In the genomic region with DNA sequence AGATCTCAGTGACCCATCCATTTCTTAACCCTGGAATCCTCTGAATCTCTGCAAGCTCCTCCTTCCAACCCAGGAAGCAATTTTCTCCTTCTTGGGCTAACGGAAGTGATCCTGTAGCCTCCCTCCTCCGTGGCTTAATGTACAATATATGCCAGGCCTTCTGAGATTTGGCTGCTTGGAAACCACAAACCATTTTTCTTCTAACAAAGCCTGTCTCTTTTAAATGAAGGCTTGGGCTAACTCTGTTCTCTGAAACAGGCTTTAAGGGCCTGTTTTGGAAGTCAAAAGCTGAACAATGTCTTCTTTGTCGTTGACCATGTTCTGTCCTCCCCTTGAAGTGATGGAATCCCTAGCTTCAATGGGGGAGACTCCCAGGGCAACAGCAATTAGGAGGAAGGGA, we compare ENCODE assay signal across 12 cellular contexts. TPM values are rescaled to one million over a fixed set of nuclear protein-coding genes. Genes with fewer than 3 reads are reported as not detected.
DNase-seq lines count a peak whose midpoint lies in the region; ATAC-seq and TF ChIP-seq lines count a peak whose summit lies in the region.
"Had no signal": no experiment of that assay in that cellular context is flagged by ENCODE, and none has a peak within 500 bp of the region (broad histone marks: within the 10 kb centered on the region; RNA-seq: fewer than 3 reads in every experiment).

No MANE protein-coding gene starts in this region.

- no peaks in the 10 kb centered on the region for H3K27me3 ChIP-seq in CD4-positive, alpha-beta memory T cell (ENCODE audit: insufficient read depth, low read length)
- H3K27me3 ChIP-seq in ectodermal cell (ENCODE audit: control insufficient read depth, insufficient read depth, low read length, poor library complexity, severe bottlenecking): no peaks in the 10 kb centered on the region
- H3K27me3 ChIP-seq: body of pancreas had no signal

- H3K4me3 ChIP-seq in CD4-positive, alpha-beta memory T cell (ENCODE audit: low read length in 2 of 2): no peak overlapping the region
- no peak overlapping the region for H3K4me3 ChIP-seq in ectodermal cell (ENCODE audit: insufficient read depth, low read depth, low read length)
- H3K4me3 ChIP-seq: body of pancreas, mucosa of descending colon had no signal

- peaks cover 80 to 99% (median 91%) of the 10 kb centered on the region in 4 donors for H3K4me1 Mint-ChIP-seq in CD4-positive, alpha-beta memory T cell
- H3K4me1 Mint-ChIP-seq in neural crest cell: peaks cover 92% of the 10 kb centered on the region

- WGBS in ectodermal cell, 2 experiments: 58 to 61% methylated on average over 3 of the region's 3 CpGs

- in situ Hi-C loops in SK-MEL-5 (cut with HindIII; ENCODE audit: low pct_unique_long_range_greater_than_20kb, low sequenced_read_pairs): no loop called here

- peak overlapping the region; percentile 23 for H3K27ac ChIP-seq in CD4-positive, alpha-beta memory T cell (ENCODE audit: low read depth, low read length)
- peak overlapping the region; percentile 74 for H3K27ac ChIP-seq in ectodermal cell (ENCODE audit: insufficient read depth, low read depth, low read length, poor library complexity, severe bottlenecking)
- H3K27ac ChIP-seq: body of pancreas had no signal

- TF ChIP-seq CTCF in neural crest cell (conservative IDR thresholded peaks at IDR 0.05) (no peak), GM10248 (IDR thresholded peaks at IDR 0.05; ENCODE audit: control extremely low read depth, extremely low read depth, low read depth, missing control alignments) (no peak)

- no peaks in the 10 kb centered on the region for H3K36me3 ChIP-seq in CD4-positive, alpha-beta memory T cell (ENCODE audit: insufficient read depth, low read length)
- no peaks in the 10 kb centered on the region for H3K36me3 ChIP-seq in ectodermal cell (ENCODE audit: control insufficient read depth, insufficient read depth, low read length)

- H3K36me3 Mint-ChIP-seq in CD4-positive, alpha-beta memory T cell: peaks cover 0 to 14% of the 10 kb centered on the region in 2 donors
- H3K36me3 Mint-ChIP-seq in neural crest cell (ENCODE audit: low read depth): no peaks in the 10 kb centered on the region

- peak overlapping the region in 7 of 8 donors; percentile 10 to 81 (median 66) for H3K4me3 Mint-ChIP-seq in CD4-positive, alpha-beta memory T cell
- H3K4me3 Mint-ChIP-seq in neural crest cell: peak overlapping the region; percentile 70

- peak overlapping the region; percentile 7 to 87 (median 74) for H3K27ac Mint-ChIP-seq in CD4-positive, alpha-beta memory T cell
- peak overlapping the region; percentile 97 for H3K27ac Mint-ChIP-seq in neural crest cell (ENCODE audit: unreplicated experiment)

- H3K9me3 Mint-ChIP-seq in CD4-positive, alpha-beta memory T cell: peaks cover 0 to 2% (median 0%) of the 10 kb centered on the region in 8 donors
- no peaks in the 10 kb centered on the region for H3K9me3 Mint-ChIP-seq in neural crest cell

- H3K27me3 Mint-ChIP-seq in CD4-positive, alpha-beta memory T cell: no peaks in the 10 kb centered on the region
- H3K27me3 Mint-ChIP-seq in neural crest cell (ENCODE audit: low read depth): no peaks in the 10 kb centered on the region

- intact Hi-C loops in CD4-positive, alpha-beta memory T cell (cut with micrococcal nuclease): loop anchor here (1.0 kb wide), 1 partner anchor 8 kb away; no protein-coding TSS in a partner anchor

- peaks cover 97% of the 10 kb centered on the region for H3K4me1 ChIP-seq in CD4-positive, alpha-beta memory T cell (ENCODE audit: insufficient read depth, low read length)
- H3K4me1 ChIP-seq in ectodermal cell (ENCODE audit: control insufficient read depth, insufficient read depth, low read length): peaks cover 50% of the 10 kb centered on the region
- H3K4me1 ChIP-seq: body of pancreas had no signal

- ATAC-seq in GM21723 (IDR thresholded peaks at IDR 0.05; ENCODE audit: unreplicated experiment): no peak
- ATAC-seq: body of pancreas, mucosa of descending colon had no signal

- no peaks in the 10 kb centered on the region for H3K9me3 ChIP-seq in CD4-positive, alpha-beta memory T cell (ENCODE audit: control insufficient read depth in 1 of 2, low read length in 2 of 2)
- no peaks in the 10 kb centered on the region for H3K9me3 ChIP-seq in ectodermal cell (ENCODE audit: control insufficient read depth, low read length)
- H3K9me3 ChIP-seq: body of pancreas, mucosa of descending colon had no signal

- no peak for DNase-seq in CD4-positive, alpha-beta memory T cell
- peak; percentile 80 for DNase-seq in SK-MEL-5 (ENCODE audit: low read depth, low spot score)
- no peak for DNase-seq in neural crest cell (ENCODE audit: low read depth, low spot score)
- DNase-seq in stimulated activated naive CD4-positive, alpha-beta T cell (lab: John Stamatoyannopoulos, UW): no peak
- DNase-seq in HuH-7 (ENCODE audit: low spot score): no peak
- no peak for DNase-seq in GM10248 (ENCODE audit: extremely low spot score)
- DNase-seq: activated CD8-positive, alpha-beta memory T cell treated with anti-CD3 and anti-CD28 coated beads, Interleukin-2, amount 50 U/mL, for 4 hours; body of pancreas; mucosa of descending colon; NCI-H1105 had no signal

- CTCF ChIA-PET in CD4-positive, alpha-beta memory T cell (lab: Charles Lee; ENCODE audit: partially characterized antibody): interaction anchor here (1.0 to 1.7 kb wide), 3 partner anchors 10 to 14 kb away, joined by 3 to 4 read pairs (median 3); no protein-coding TSS in a partner anchor
- CTCF ChIA-PET in GM10248 (lab: Yijun Ruan, JAX): interaction anchor here (0.9 to 2.1 kb wide), 3 partner anchors 12 to 599 kb away, joined by 3 to 6 read pairs (median 4); a partner anchor contains a TSS

- POLR2A ChIA-PET in CD4-positive, alpha-beta memory T cell (lab: Charles Lee; ENCODE audit: partially characterized antibody): interaction anchor here (0.6 to 1.9 kb wide), 5 partner anchors 8 to 17 kb away, joined by 3 to 8 read pairs (median 4); no protein-coding TSS in a partner anchor
- POLR2A ChIA-PET in GM10248 (lab: Yijun Ruan, JAX): no interaction called here

RNA-seq across cellular contexts. Expression of a gene that starts 14.9 kb away (rescaled TPM):
- total RNA-seq in CD4-positive, alpha-beta memory T cell: 100 to 1,000 TPM; 664 to 713 TPM
- polyA plus RNA-seq in CD4-positive, alpha-beta memory T cell: 100 to 1,000 TPM; 338 to 463 TPM
- 60.6 and 72.8 TPM in 2 replicates for total RNA-seq in SK-MEL-5 (2014; rRNA removed; shearing (Covaris generic))
- polyA plus RNA-seq in SK-MEL-5 (2015; cell fraction: cytosol; rRNA removed): 91.3 and 103 TPM in 2 replicates
- polyA plus RNA-seq in SK-MEL-5 (2015; cell fraction: nucleus; rRNA removed): 148 and 214 TPM in 2 replicates
- 174 TPM for polyA plus RNA-seq in ectodermal cell (2013, experiment 1 of 4)
- 163 TPM for polyA plus RNA-seq in ectodermal cell (2013, experiment 2 of 4)
- polyA plus RNA-seq in ectodermal cell (2013, experiment 3 of 4): 134 TPM
- 143 TPM for polyA plus RNA-seq in ectodermal cell (2013, experiment 4 of 4)
- 227 and 260 TPM in 2 replicates for total RNA-seq in neural crest cell
